Comparison of ENCODE assay signal across 39 cellular contexts in the genomic region with DNA sequence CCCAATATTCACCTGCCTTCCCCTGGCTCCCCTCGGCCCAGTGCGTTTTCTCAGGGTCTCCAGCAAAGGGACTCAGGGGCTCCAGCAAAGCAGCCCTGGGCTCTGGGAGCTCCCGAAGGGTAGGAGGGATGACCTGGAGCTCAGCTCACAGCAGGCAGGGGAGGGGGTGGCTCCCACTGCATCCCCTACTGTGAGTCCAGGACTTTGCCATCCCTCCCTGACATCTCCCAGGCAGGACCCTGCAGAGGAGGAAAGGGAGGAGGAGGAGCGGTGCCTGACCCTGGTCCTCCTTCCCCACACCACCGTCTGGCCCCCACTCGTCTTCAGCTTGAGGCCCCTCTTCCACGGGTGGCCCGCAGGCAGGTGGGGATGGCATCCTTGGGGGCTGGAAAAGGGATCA. TPM values are rescaled to one million over a fixed set of nuclear protein-coding genes. Genes with fewer than 3 reads are reported as not detected.
"Had no signal": no experiment of that assay in that cellular context is flagged by ENCODE, and none has a peak within 500 bp of the region (broad histone marks: within the 10 kb centered on the region; RNA-seq: fewer than 3 reads in every experiment).

No MANE protein-coding gene starts in this region.

- ATAC-seq: activated CD4-positive, alpha-beta T cell treated with anti-CD3 and anti-CD28 coated beads for 36 hours; activated CD4-positive, CD25-positive, alpha-beta regulatory T cell treated with anti-CD3 and anti-CD28 coated beads, Interleukin-2, amount 50 U/mL, for 24 hours; activated CD8-positive, alpha-beta memory T cell treated with anti-CD3 and anti-CD28 coated beads, Interleukin-2, amount 10 ng/mL, durations not matched to agents 7 days and 5 days; activated CD8-positive, alpha-beta T cell treated with anti-CD3 and anti-CD28 coated beads, Interleukin-2, amount 10 ng/mL, durations not matched to agents 7 days and 5 days; activated naive CD8-positive, alpha-beta T cell treated with anti-CD3 and anti-CD28 coated beads, Interleukin-2, amount 50 U/mL, for 24 hours; WTC11 had no signal

- H3K4me1 Mint-ChIP-seq: activated CD4-positive, alpha-beta memory T cell treated with anti-CD3 and anti-CD28 coated beads, Interleukin-2, amount 10 ng/mL, durations not matched to agents 7 days and 5 days; activated CD4-positive, alpha-beta T cell treated with anti-CD3 and anti-CD28 coated beads for 36 hours; activated CD4-positive, alpha-beta T cell treated with anti-CD3 and anti-CD28 coated beads, Interleukin-2, amount 10 ng/mL, durations not matched to agents 7 days and 5 days; activated CD8-positive, alpha-beta memory T cell treated with anti-CD3 and anti-CD28 coated beads, Interleukin-2, amount 10 ng/mL, durations not matched to agents 7 days and 5 days; activated naive CD4-positive, alpha-beta T cell treated with anti-CD3 and anti-CD28 coated beads, Interleukin-2, amount 10 ng/mL, durations not matched to agents 7 days and 5 days; activated naive CD4-positive, alpha-beta T cell treated with anti-CD3 and anti-CD28 coated beads, Interleukin-2, amount 50 U/mL, for 24 hours; activated naive CD8-positive, alpha-beta T cell treated with anti-CD3 and anti-CD28 coated beads, Interleukin-2, amount 10 ng/mL, durations not matched to agents 7 days and 5 days; central memory CD8-positive, alpha-beta T cell; WTC11 had no signal

- H3K27ac ChIP-seq: ascending aorta, cardiac muscle cell, WERI-Rb-1 had no signal

- H3K27me3 Mint-ChIP-seq: activated naive CD8-positive, alpha-beta T cell had no signal

- H3K36me3 ChIP-seq: cardiac muscle cell, WERI-Rb-1 had no signal

- DNase-seq: activated CD4-positive, alpha-beta memory T cell treated with anti-CD3 and anti-CD28 coated beads, Interleukin-2, amount 10 ng/mL, durations not matched to agents 7 days and 5 days; activated CD4-positive, alpha-beta T cell treated with anti-CD3 and anti-CD28 coated beads for 1 hour; activated CD4-positive, alpha-beta T cell treated with anti-CD3 and anti-CD28 coated beads for 36 hours; activated CD4-positive, alpha-beta T cell treated with anti-CD3 and anti-CD28 coated beads for 48 hours; activated CD4-positive, alpha-beta T cell treated with anti-CD3 and anti-CD28 coated beads, Interleukin-2, amount 10 ng/mL, durations not matched to agents 7 days and 5 days; activated CD4-positive, alpha-beta T cell treated with anti-CD3 and anti-CD28 coated beads, Interleukin-2, amount 50 U/mL, for 48 hours; activated CD4-positive, CD25-positive, alpha-beta regulatory T cell; activated CD8-positive, alpha-beta memory T cell treated with anti-CD3 and anti-CD28 coated beads for 24 hours; activated CD8-positive, alpha-beta memory T cell treated with anti-CD3 and anti-CD28 coated beads, Interleukin-2, amount 10 ng/mL, durations not matched to agents 7 days and 5 days; activated CD8-positive, alpha-beta memory T cell treated with anti-CD3 and anti-CD28 coated beads, Interleukin-2, amount 50 U/mL, for 48 hours; activated CD8-positive, alpha-beta T cell treated with anti-CD3 and anti-CD28 coated beads, Interleukin-2, amount 10 ng/mL, durations not matched to agents 7 days and 5 days; activated effector memory CD4-positive, alpha-beta T cell treated with Interleukin-2 at 50 U/mL for 16 hours; activated gamma-delta T cell; activated naive CD4-positive, alpha-beta T cell treated with anti-CD3 and anti-CD28 coated beads, Interleukin-2, amount 10 ng/mL, durations not matched to agents 7 days and 5 days; activated naive CD4-positive, alpha-beta T cell treated with Interleukin-2 at 50 U/mL for 16 hours; activated naive CD8-positive, alpha-beta T cell treated with anti-CD3 and anti-CD28 coated beads, Interleukin-2, amount 10 ng/mL, durations not matched to agents 7 days and 5 days; activated naive CD8-positive, alpha-beta T cell treated with anti-CD3 and anti-CD28 coated beads, Interleukin-2, amount 50 U/mL, for 24 hours; activated T-cell treated with anti-CD3 and anti-CD28 coated beads, Interleukin-2, amount 50 U/mL, for 24 hours; activated T-cell treated with anti-CD3 and anti-CD28 coated beads, Interleukin-2, amount 50 U/mL, for 48 hours; amygdala; anterior cingulate cortex; caudate nucleus; cerebellar nuclear complex; T-helper 1 cell; T-helper 2 cell; T-helper 9 cell; WERI-Rb-1 had no signal

- H3K27ac Mint-ChIP-seq: activated CD4-positive, alpha-beta memory T cell treated with anti-CD3 and anti-CD28 coated beads, Interleukin-2, amount 10 ng/mL, durations not matched to agents 7 days and 5 days; activated CD4-positive, alpha-beta T cell treated with anti-CD3 and anti-CD28 coated beads for 36 hours; activated CD4-positive, alpha-beta T cell treated with anti-CD3 and anti-CD28 coated beads, Interleukin-2, amount 10 ng/mL, durations not matched to agents 7 days and 5 days; activated CD8-positive, alpha-beta memory T cell treated with anti-CD3 and anti-CD28 coated beads, Interleukin-2, amount 10 ng/mL, durations not matched to agents 7 days and 5 days; activated CD8-positive, alpha-beta T cell treated with anti-CD3 and anti-CD28 coated beads, Interleukin-2, amount 10 ng/mL, durations not matched to agents 7 days and 5 days; activated naive CD4-positive, alpha-beta T cell treated with anti-CD3 and anti-CD28 coated beads, Interleukin-2, amount 10 ng/mL, durations not matched to agents 7 days and 5 days; activated naive CD4-positive, alpha-beta T cell treated with anti-CD3 and anti-CD28 coated beads, Interleukin-2, amount 50 U/mL, for 24 hours; activated naive CD8-positive, alpha-beta T cell; activated naive CD8-positive, alpha-beta T cell treated with anti-CD3 and anti-CD28 coated beads, Interleukin-2, amount 10 ng/mL, durations not matched to agents 7 days and 5 days; activated naive CD8-positive, alpha-beta T cell treated with anti-CD3 and anti-CD28 coated beads, Interleukin-2, amount 50 U/mL, for 24 hours; activated T-cell treated with anti-CD3 and anti-CD28 coated beads, Interleukin-2, amount 50 U/mL, for 24 hours; activated T-helper 2 cell treated with anti-CD3 and anti-CD28 coated beads, Interferon-gamma antibody, Interleukin-2, Interleukin-4, amounts not matched to agents 10 μg/mL and 5 μg/mL and 100 μg/mL, durations not matched to agents 14 hours and 24 hours and 36 hours; T-helper 1 cell treated with Interleukin-12 subunit alpha and Interleukin-12 subunit beta and Interleukin-4 antibody, amounts not matched to agents 30 μg/mL and 1 μg/mL, for 36 hours; T-helper 2 cell treated with Interferon-gamma antibody and Interleukin-4, amounts not matched to agents 5 μg/mL and 100 μg/mL, for 36 hours; WTC11 had no signal

- H3K4me3 Mint-ChIP-seq: activated CD4-positive, alpha-beta memory T cell treated with anti-CD3 and anti-CD28 coated beads, Interleukin-2, amount 10 ng/mL, durations not matched to agents 7 days and 5 days; activated CD4-positive, alpha-beta T cell treated with anti-CD3 and anti-CD28 coated beads for 36 hours; activated CD4-positive, alpha-beta T cell treated with anti-CD3 and anti-CD28 coated beads, Interleukin-2, amount 10 ng/mL, durations not matched to agents 7 days and 5 days; activated CD8-positive, alpha-beta memory T cell treated with anti-CD3 and anti-CD28 coated beads, Interleukin-2, amount 10 ng/mL, durations not matched to agents 7 days and 5 days; activated CD8-positive, alpha-beta T cell treated with anti-CD3 and anti-CD28 coated beads, Interleukin-2, amount 10 ng/mL, durations not matched to agents 7 days and 5 days; activated naive CD4-positive, alpha-beta T cell treated with anti-CD3 and anti-CD28 coated beads, Interleukin-2, amount 10 ng/mL, durations not matched to agents 7 days and 5 days; activated naive CD4-positive, alpha-beta T cell treated with anti-CD3 and anti-CD28 coated beads, Interleukin-2, amount 50 U/mL, for 24 hours; activated naive CD8-positive, alpha-beta T cell; activated naive CD8-positive, alpha-beta T cell treated with anti-CD3 and anti-CD28 coated beads, Interleukin-2, amount 10 ng/mL, durations not matched to agents 7 days and 5 days; activated naive CD8-positive, alpha-beta T cell treated with anti-CD3 and anti-CD28 coated beads, Interleukin-2, amount 50 U/mL, for 24 hours; activated T-cell treated with anti-CD3 and anti-CD28 coated beads, Interleukin-2, amount 50 U/mL, for 24 hours; central memory CD8-positive, alpha-beta T cell; T-helper 1 cell treated with Interleukin-12 subunit alpha and Interleukin-12 subunit beta and Interleukin-4 antibody, amounts not matched to agents 30 μg/mL and 1 μg/mL, for 36 hours; T-helper 2 cell treated with Interferon-gamma antibody and Interleukin-4, amounts not matched to agents 5 μg/mL and 100 μg/mL, for 36 hours; WTC11 had no signal

- H3K9me3 Mint-ChIP-seq: activated CD4-positive, alpha-beta memory T cell treated with anti-CD3 and anti-CD28 coated beads, Interleukin-2, amount 10 ng/mL, durations not matched to agents 7 days and 5 days; activated CD4-positive, alpha-beta T cell treated with anti-CD3 and anti-CD28 coated beads, Interleukin-2, amount 10 ng/mL, durations not matched to agents 7 days and 5 days; activated naive CD4-positive, alpha-beta T cell treated with anti-CD3 and anti-CD28 coated beads, Interleukin-2, amount 10 ng/mL, durations not matched to agents 7 days and 5 days; activated naive CD4-positive, alpha-beta T cell treated with anti-CD3 and anti-CD28 coated beads, Interleukin-2, amount 50 U/mL, for 24 hours; activated naive CD8-positive, alpha-beta T cell treated with anti-CD3 and anti-CD28 coated beads, Interleukin-2, amount 10 ng/mL, durations not matched to agents 7 days and 5 days; activated naive CD8-positive, alpha-beta T cell treated with anti-CD3 and anti-CD28 coated beads, Interleukin-2, amount 50 U/mL, for 24 hours; activated T-cell treated with anti-CD3 and anti-CD28 coated beads, Interleukin-2, amount 50 U/mL, for 24 hours; activated T-helper 2 cell treated with anti-CD3 and anti-CD28 coated beads, Interferon-gamma antibody, Interleukin-2, Interleukin-4, amounts not matched to agents 10 μg/mL and 5 μg/mL and 100 μg/mL, durations not matched to agents 14 hours and 24 hours and 36 hours; central memory CD8-positive, alpha-beta T cell; T-helper 1 cell treated with Interleukin-12 subunit alpha and Interleukin-12 subunit beta and Interleukin-4 antibody, amounts not matched to agents 30 μg/mL and 1 μg/mL, for 36 hours; T-helper 2 cell treated with Interferon-gamma antibody and Interleukin-4, amounts not matched to agents 5 μg/mL and 100 μg/mL, for 36 hours; WTC11 had no signal

- H3K4me3 ChIP-seq: ascending aorta, cardiac muscle cell had no signal

- H3K36me3 Mint-ChIP-seq: activated CD8-positive, alpha-beta memory T cell treated with anti-CD3 and anti-CD28 coated beads, Interleukin-2, amount 10 ng/mL, durations not matched to agents 7 days and 5 days; activated naive CD4-positive, alpha-beta T cell treated with anti-CD3 and anti-CD28 coated beads, Interleukin-2, amount 10 ng/mL, durations not matched to agents 7 days and 5 days; activated naive CD4-positive, alpha-beta T cell treated with anti-CD3 and anti-CD28 coated beads, Interleukin-2, amount 50 U/mL, for 24 hours; activated naive CD8-positive, alpha-beta T cell; activated naive CD8-positive, alpha-beta T cell treated with anti-CD3 and anti-CD28 coated beads, Interleukin-2, amount 10 ng/mL, durations not matched to agents 7 days and 5 days; brain; WTC11 had no signal

- H3K9me3 ChIP-seq: ascending aorta had no signal

RNA-seq across cellular contexts. Expression of gene CABP7, which starts 5.0 kb away (rescaled TPM):
- total RNA-seq: activated CD4-positive, alpha-beta T cell treated with anti-CD3 and anti-CD28 coated beads for 36 hours; activated CD8-positive, alpha-beta memory T cell treated with anti-CD3 and anti-CD28 coated beads, Interleukin-2, amount 10 ng/mL, durations not matched to agents 7 days and 5 days; activated CD8-positive, alpha-beta T cell treated with anti-CD3 and anti-CD28 coated beads, Interleukin-2, amount 10 ng/mL, durations not matched to agents 7 days and 5 days; ascending aorta; bronchial epithelial cell; cardiac muscle cell had no signal
